5 cellular contexts compared by ENCODE assay signal in the genomic region with DNA sequence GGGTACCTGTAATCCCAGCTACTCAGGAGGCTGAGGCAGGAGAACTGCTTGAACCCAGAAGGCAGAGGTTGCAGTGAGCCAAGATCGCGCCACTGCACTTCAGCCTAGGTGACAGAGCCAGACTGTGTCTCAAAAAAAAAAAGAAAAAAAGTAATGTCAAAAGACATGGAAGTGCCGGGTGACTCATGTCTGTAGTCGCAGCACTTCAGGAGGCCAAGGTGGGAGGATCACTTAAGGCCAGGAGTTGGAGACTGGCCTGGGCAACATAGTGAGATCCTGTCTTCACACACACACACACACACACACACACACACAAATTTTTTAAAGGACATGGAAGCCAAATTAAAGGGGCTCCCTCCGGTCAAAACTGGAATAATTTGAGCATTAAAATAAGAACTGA. TPM values are rescaled to one million over a fixed set of nuclear protein-coding genes. Genes with fewer than 3 reads are reported as not detected.
"Had no signal": no experiment of that assay in that cellular context is flagged by ENCODE, and none has a peak within 500 bp of the region (broad histone marks: within the 10 kb centered on the region; RNA-seq: fewer than 3 reads in every experiment).

No MANE protein-coding gene starts in this region.

RNA-seq across cellular contexts. Expression of a gene that starts 46.7 kb away (rescaled TPM):
- total RNA-seq: HT1080, LHCN-M2, MCF 10A, SK-MEL-5 had no signal
- polyA plus RNA-seq: IgD-negative memory B cell had no signal

RNA-seq across cellular contexts. Expression of a gene that starts 57.1 kb away (rescaled TPM):
- total RNA-seq: HT1080, LHCN-M2 had no signal
